ENCODE assay signal across 8 cellular contexts in the genomic region with DNA sequence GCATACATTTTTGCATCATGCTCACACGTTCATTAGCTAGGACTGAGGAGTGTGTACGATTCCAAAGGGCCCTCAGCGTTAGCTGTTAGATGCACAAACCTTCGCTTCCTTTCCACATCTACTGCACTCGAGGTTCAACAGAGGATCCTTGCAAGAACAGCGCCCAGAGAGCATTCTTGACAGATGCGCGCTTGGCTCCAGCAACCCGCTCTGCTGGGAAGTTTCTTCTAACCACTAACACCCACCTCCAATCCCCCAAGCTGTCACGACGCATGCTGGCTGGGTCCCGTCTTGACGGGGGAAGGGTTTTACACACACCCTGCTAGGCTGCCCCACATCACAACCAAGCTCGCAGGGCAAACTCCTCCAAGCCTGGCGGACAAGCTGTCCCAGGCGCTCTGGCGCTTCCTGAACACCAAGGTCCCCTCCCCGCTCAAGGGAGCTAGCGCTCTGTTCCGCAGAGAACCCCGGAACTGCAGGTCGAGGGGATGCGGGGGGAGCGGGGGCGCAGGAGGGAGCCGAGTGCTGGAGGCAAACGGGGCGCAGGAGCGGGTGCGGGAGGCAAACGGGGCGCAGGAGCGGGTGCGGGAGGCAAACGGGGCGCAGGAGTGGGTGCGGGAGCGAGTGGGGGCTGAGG. TPM values are rescaled to one million over a fixed set of nuclear protein-coding genes. Genes with fewer than 3 reads are reported as not detected.
DNase-seq lines count a peak whose midpoint lies in the region; ATAC-seq and TF ChIP-seq lines count a peak whose summit lies in the region.

No MANE protein-coding gene starts in this region.

- CTCF ChIA-PET in activated B cell treated with CpG ODN at 0.5 μM for 24 hours (lab: Charles Lee), result no interaction called here

- H3K36me3 Mint-ChIP-seq in activated B cell treated with CpG ODN at 0.5 μM for 24 hours (ENCODE audit: low read depth) (no peaks in the 10 kb centered on the region), nephron (ENCODE audit: low read depth) (no peaks in the 10 kb centered on the region)

- POLR2A ChIA-PET in activated B cell treated with CpG ODN at 0.5 μM for 24 hours (lab: Charles Lee), result interaction anchor here (0.7 kb wide), 1 partner anchor 135 kb away, joined by 3 read pairs; no protein-coding TSS in a partner anchor

- H3K4me1 Mint-ChIP-seq in activated B cell treated with CpG ODN at 0.5 μM for 24 hours, result peaks cover 21% of the 10 kb centered on the region
- H3K4me1 Mint-ChIP-seq in nephron, result peaks cover 4% of the 10 kb centered on the region

- intact Hi-C loops in activated B cell treated with CpG ODN at 0.5 μM for 24 hours (cut with micrococcal nuclease), result loop anchor here (2.0 kb wide), 1 partner anchor 18 kb away; no protein-coding TSS in a partner anchor

- H3K9me3 Mint-ChIP-seq in activated B cell treated with CpG ODN at 0.5 μM for 24 hours (no peaks in the 10 kb centered on the region), nephron (peaks cover 4% of the 10 kb centered on the region)

- ATAC-seq in GM18505 (IDR thresholded peaks at IDR 0.05; ENCODE audit: unreplicated experiment), result peak; percentile 41
- peak; percentile 29 for ATAC-seq in activated B cell treated with CpG ODN at 0.5 μM for 24 hours (ENCODE audit: low read depth)

- H3K27ac Mint-ChIP-seq in activated B cell treated with CpG ODN at 0.5 μM for 24 hours, result no peak overlapping the region
- no peak overlapping the region for H3K27ac Mint-ChIP-seq in nephron

- TF ChIP-seq CTCF in activated B cell treated with CpG ODN at 0.5 μM for 24 hours (IDR thresholded peaks at IDR 0.05) (no peak), fibroblast of pulmonary artery (IDR thresholded peaks at IDR 0.05; ENCODE audit: low read length, missing control alignments) (no peak), nephron (IDR thresholded peaks at IDR 0.05; ENCODE audit: unreplicated experiment in 3 of 3) (no peak)

- H3K4me3 Mint-ChIP-seq in activated B cell treated with CpG ODN at 0.5 μM for 24 hours, result peak overlapping the region; percentile 75
- H3K4me3 Mint-ChIP-seq in nephron, result peak overlapping the region; percentile 64 to 70 (median 67)

- peak; percentile 39 for TF ChIP-seq POLR2A in GM18505 (IDR thresholded peaks at IDR 0.05; ENCODE audit: borderline replicate concordance, extremely low read depth, insufficient read depth, insufficient read length)

- DNase-seq in AG20443 (ENCODE audit: low spot score) (peak; percentile 31), HPDE6-E6E7 (ENCODE audit: extremely low spot score) (peak; percentile 13), activated B cell treated with CpG ODN at 0.5 μM for 24 hours (peak; percentile 27), fibroblast of pulmonary artery (ENCODE audit: low read depth) (peak; percentile 20), NCI-H1694 treated with DMSO at 0.1 percent for 48 hours (lab: John Stamatoyannopoulos, UW) (no peak), RPMI8226 (no peak)

- H3K27me3 Mint-ChIP-seq in activated B cell treated with CpG ODN at 0.5 μM for 24 hours (peaks cover 55% of the 10 kb centered on the region), nephron (ENCODE audit: low read depth) (peaks cover 96% of the 10 kb centered on the region)

- H3K4me3 ChIP-seq in fibroblast of pulmonary artery (replicated peaks; ENCODE audit: low read depth, low read length), result no peak overlapping the region

RNA-seq across cellular contexts. Expression of a gene that starts 0.7 kb away (rescaled TPM):
- not detected in 2 replicates for total RNA-seq in activated B cell treated with CpG ODN at 0.5 μM for 24 hours

Comparison
In these comparisons a context has a peak if more than half of its experiments do, and no peak if none do; other contexts are left out.
1. DNase-seq: peak in AG20443 (single experiment), HPDE6-E6E7 (single experiment), activated B cell treated with CpG ODN at 0.5 μM for 24 hours (single experiment) and fibroblast of pulmonary artery (single experiment); none in NCI-H1694 treated with DMSO at 0.1 percent for 48 hours (single experiment) and RPMI8226 (single experiment).